In genomic region chr9:92612816-92613215, GRCh38 we compare ENCODE assay signal across 23 cellular contexts.
"Had no signal": no experiment of that assay in that cellular context is flagged by ENCODE, and none has a peak within 500 bp of the region (broad histone marks: within the 10 kb centered on the region; RNA-seq: fewer than 3 reads in every experiment).

No MANE protein-coding gene starts in this region.

- ATAC-seq: gastrocnemius medialis; heart left ventricle; left cardiac atrium; left lung; mucosa of descending colon; sciatic nerve; stimulated activated memory B cell treated with anti-CD40 and anti-IgM and Interleukin-4, amounts not matched to agents 10 μg/mL and 1 μg/mL and 100 μg/mL, for 72 hours; stimulated activated naive CD8-positive, alpha-beta T cell treated with anti-CD3 and anti-CD28 coated beads, Interleukin-15, Interleukin-2, amounts not matched to agents 100 U/mL and 50 U/mL, for 24 hours; upper lobe of right lung had no signal

- H3K27me3 ChIP-seq: gastrocnemius medialis, heart left ventricle, hepatocyte, left lung, neural progenitor cell, right atrium auricular region, transverse colon, upper lobe of right lung, uterus had no signal

- H3K4me1 ChIP-seq: left lung, prostate gland had no signal

- H3K4me3 ChIP-seq: gastrocnemius medialis, heart left ventricle, hepatocyte, left lung, mucosa of descending colon, neural progenitor cell, prostate gland, right atrium auricular region, transverse colon, upper lobe of right lung, uterus had no signal

- DNase-seq: cerebellar nuclear complex; effector CD8-positive, alpha-beta T cell; endodermal cell; gastrocnemius medialis; heart left ventricle; left cardiac atrium; left lung; mesenchymal stem cell; mucosa of descending colon; naive B cell; stimulated activated CD4-positive, alpha-beta T cell treated with anti-CD3 and anti-CD28 coated beads, Interleukin-2, amount 100 ng/mL, for 24 hours; stimulated activated CD4-positive, alpha-beta T cell treated with anti-CD3 and anti-CD28 coated beads, Interleukin-4, amount 100 ng/mL, for 24 hours; stimulated activated naive CD8-positive, alpha-beta T cell treated with anti-CD3 and anti-CD28 coated beads, Interleukin-15, Interleukin-2, amounts not matched to agents 100 U/mL and 50 U/mL, for 24 hours; substantia nigra; transverse colon; upper lobe of right lung; uterus had no signal

- H3K27ac ChIP-seq: gastrocnemius medialis, hepatocyte, left lung, neural progenitor cell, right atrium auricular region, transverse colon, upper lobe of right lung, uterus had no signal
